Comparison of ENCODE assay signal across 25 cellular contexts in genomic region chr6:122248844-122249243, GRCh38.
DNase-seq lines count a peak whose midpoint lies in the region; ATAC-seq, FAIRE-seq and TF ChIP-seq lines count a peak whose summit lies in the region.
"Had no signal": no experiment of that assay in that cellular context is flagged by ENCODE, and none has a peak within 500 bp of the region (broad histone marks: within the 10 kb centered on the region; RNA-seq: fewer than 3 reads in every experiment).

No MANE protein-coding gene starts in this region.

- no peak overlapping the region for H2AFZ ChIP-seq in HepG2 (ENCODE audit: low read length)
- H2AFZ ChIP-seq in PC-9 = 0 out of 2 replicates have a peak overlapping the region, but pooled peaks have one; percentile 2

- DNase-seq in HepG2 (ENCODE audit: low spot score) (no peak), right lobe of liver (no peak), PC-9 (no peak), kidney tubule cell (ENCODE audit: low spot score) (no peak)
- DNase-seq in stimulated activated effector memory CD8-positive, alpha-beta T cell treated with anti-CD3 and anti-CD28 coated beads, Interleukin-12 subunit alpha, Interleukin-12 subunit beta, amount 100 ng/mL, for 72 hours (ENCODE audit: low spot score in 2 of 2) = no peak
- DNase-seq: ACHN; BE2C; C1 segment of cervical spinal cord; CD4-positive, alpha-beta memory T cell; CD4-positive, CD25-positive, alpha-beta regulatory T cell; CD8-positive, alpha-beta memory T cell; COR-L47; DMS 273 treated with DMSO at 0.1 percent for 48 hours; DMS153; DMS53; DMS79; DND-41; EL; GDM1 had no signal

- H3F3A ChIP-seq in PC-9 (ENCODE audit: insufficient read depth, low read depth) = no peaks in the 10 kb centered on the region

- H3K4me3 ChIP-seq in HepG2 (replicated peaks in 1 of 3; ENCODE audit: insufficient read depth in 1 of 3, low read depth in 2 of 3, low read length in 3 of 3) = no peak overlapping the region
- no peak overlapping the region for H3K4me3 ChIP-seq in right lobe of liver
- no peak overlapping the region for H3K4me3 ChIP-seq in PC-9
- H3K4me3 ChIP-seq: BLaER1, GM12878 had no signal

- in situ Hi-C loops in HepG2 (cut with HindIII; ENCODE audit: extremely low pct_ligation_motif_present, low pct_unique_long_range_greater_than_20kb) = no loop called here

- TF ChIP-seq CTCF in HepG2 (CRISPR knock-in tag; IDR thresholded peaks at IDR 0.05) = no peak
- TF ChIP-seq CTCF in right lobe of liver (IDR thresholded peaks at IDR 0.05) = no peak
- no peak for TF ChIP-seq CTCF in PC-9 (conservative IDR thresholded peaks at IDR 0.05)

- no peak overlapping the region for H3K4me3 Mint-ChIP-seq in stimulated activated effector memory CD8-positive, alpha-beta T cell treated with anti-CD3 and anti-CD28 coated beads, Interleukin-12 subunit alpha, Interleukin-12 subunit beta, amount 100 ng/mL, for 72 hours
- H3K4me3 Mint-ChIP-seq: CD14-positive monocyte; CD4-positive, alpha-beta memory T cell; CD4-positive, CD25-positive, alpha-beta regulatory T cell; CD8-positive, alpha-beta memory T cell had no signal

- TF ChIP-seq POLR2A in HepG2 (IDR thresholded peaks at IDR 0.05; ENCODE audit: insufficient read depth in 1 of 2, low read depth in 2 of 2, low read length in 2 of 2) (no peak), right lobe of liver (IDR thresholded peaks at IDR 0.05) (no peak)

- H3K79me2 ChIP-seq in HepG2 (ENCODE audit: insufficient read depth, low read length) = no peaks in the 10 kb centered on the region
- no peaks in the 10 kb centered on the region for H3K79me2 ChIP-seq in PC-9 (ENCODE audit: low read depth)

- CTCF ChIA-PET in HepG2 (lab: Yijun Ruan, JAX; ENCODE audit: low intra/inter-chr PET ratio, low total read pairs) = no interaction called here
- CTCF ChIA-PET in PC-9 (lab: Charles Lee) = no interaction called here

- peaks cover 11% of the 10 kb centered on the region for H3K9me3 Mint-ChIP-seq in stimulated activated effector memory CD8-positive, alpha-beta T cell treated with anti-CD3 and anti-CD28 coated beads, Interleukin-12 subunit alpha, Interleukin-12 subunit beta, amount 100 ng/mL, for 72 hours

- ATAC-seq in HepG2 (no peak), right lobe of liver (no peak)
- ATAC-seq in stimulated activated effector memory CD8-positive, alpha-beta T cell treated with anti-CD3 and anti-CD28 coated beads, Interleukin-12 subunit alpha, Interleukin-12 subunit beta, amount 100 ng/mL, for 72 hours = no peak
- ATAC-seq: GM12878 had no signal

- no peaks in the 10 kb centered on the region for H3K27me3 ChIP-seq in HepG2 (ENCODE audit: control insufficient read depth in 1 of 2, insufficient read depth in 2 of 2, low read length in 2 of 2)
- H3K27me3 ChIP-seq in right lobe of liver = no peaks in the 10 kb centered on the region
- no peaks in the 10 kb centered on the region for H3K27me3 ChIP-seq in PC-9 (ENCODE audit: insufficient read depth, low read depth)
- H3K27me3 ChIP-seq: BE2C, BLaER1 had no signal

- H3K9me3 ChIP-seq in HepG2 (ENCODE audit: low read length) (0 out of 2 replicates have a peak, but pooled peaks cover 2% of the 10 kb centered on the region), right lobe of liver (peaks cover 0 to 2% (median 0%) of the 10 kb centered on the region in 4 donors), PC-9 (ENCODE audit: insufficient read depth, low read depth) (no peaks in the 10 kb centered on the region; the same call in 1 of the 2 replicates)
- H3K9me3 ChIP-seq: BE2C had no signal

- H3K4me1 Mint-ChIP-seq in stimulated activated effector memory CD8-positive, alpha-beta T cell treated with anti-CD3 and anti-CD28 coated beads, Interleukin-12 subunit alpha, Interleukin-12 subunit beta, amount 100 ng/mL, for 72 hours = no peaks in the 10 kb centered on the region
- H3K4me1 Mint-ChIP-seq: CD14-positive monocyte; CD4-positive, alpha-beta memory T cell; CD4-positive, CD25-positive, alpha-beta regulatory T cell; CD8-positive, alpha-beta memory T cell had no signal

- no peaks in the 10 kb centered on the region for H3K4me1 ChIP-seq in HepG2 (ENCODE audit: insufficient read depth, low read length)
- no peaks in the 10 kb centered on the region for H3K4me1 ChIP-seq in right lobe of liver
- H3K4me1 ChIP-seq in PC-9 (replicated peaks; ENCODE audit: insufficient read depth) = no peaks in the 10 kb centered on the region
- H3K4me1 ChIP-seq: BE2C, BLaER1 had no signal

- intact Hi-C loops in HepG2 (cut with micrococcal nuclease; ENCODE audit: unreplicated experiment) (no loop called here), right lobe of liver (cut with DNase I) (no loop called here), PC-9 (cut with micrococcal nuclease; ENCODE audit: unreplicated experiment) (no loop called here)

- TF ChIP-seq RAD21 in HepG2 (CRISPR knock-in tag; IDR thresholded peaks at IDR 0.05) = no peak

- H3K4me2 ChIP-seq in HepG2 (ENCODE audit: low read depth, low read length) = no peak overlapping the region
- H3K4me2 ChIP-seq in PC-9 = no peak overlapping the region
- H3K4me2 ChIP-seq: BLaER1 had no signal

- H3K27ac ChIP-seq in HepG2 (ENCODE audit: extremely low read length, insufficient read depth, low read length) (no peak overlapping the region), right lobe of liver (no peak overlapping the region), PC-9 (no peak overlapping the region)
- H3K27ac ChIP-seq: 22Rv1, BLaER1 had no signal

- no peak overlapping the region for H3K9ac ChIP-seq in HepG2 (ENCODE audit: insufficient read depth, low read depth, low read length)
- H3K9ac ChIP-seq: BLaER1 had no signal

- no peaks in the 10 kb centered on the region for H3K36me3 ChIP-seq in HepG2 (replicated peaks in 1 of 2; ENCODE audit: control insufficient read depth in 1 of 2, insufficient read depth in 2 of 2, low read length in 2 of 2)
- H3K36me3 ChIP-seq in right lobe of liver = no peaks in the 10 kb centered on the region
- no peaks in the 10 kb centered on the region for H3K36me3 ChIP-seq in PC-9 (ENCODE audit: low read depth)
- H3K36me3 ChIP-seq: BE2C, BLaER1 had no signal

- no peak for TF ChIP-seq EP300 in HepG2 (IDR thresholded peaks at IDR 0.05; ENCODE audit: low read depth in 2 of 2, low read length in 2 of 2)
- TF ChIP-seq EP300 in HepG2 (CRISPR knock-in tag; IDR thresholded peaks at IDR 0.05; ENCODE audit: borderline replicate concordance) = no peak

- BruUV-seq in HepG2 (replicated peaks; lab: Mats Ljungman, UMichigan) = no TSS peak
- BruUV-seq in PC-9 (replicated peaks; lab: Mats Ljungman, UMichigan) = no TSS peak

- POLR2A ChIA-PET in HepG2 (lab: Yijun Ruan, JAX) = no interaction called here
- POLR2A ChIA-PET in PC-9 (lab: Charles Lee; ENCODE audit: unreplicated experiment) = no interaction called here

- no peaks in the 10 kb centered on the region for H4K20me1 ChIP-seq in HepG2 (ENCODE audit: insufficient read depth, low read length)
- H4K20me1 ChIP-seq in PC-9 (ENCODE audit: insufficient read depth) = no peaks in the 10 kb centered on the region
- H4K20me1 ChIP-seq: BLaER1 had no signal

- no peak overlapping the region for H3K27ac Mint-ChIP-seq in stimulated activated effector memory CD8-positive, alpha-beta T cell treated with anti-CD3 and anti-CD28 coated beads, Interleukin-12 subunit alpha, Interleukin-12 subunit beta, amount 100 ng/mL, for 72 hours
- H3K27ac Mint-ChIP-seq: CD14-positive monocyte; CD4-positive, alpha-beta memory T cell; CD4-positive, CD25-positive, alpha-beta regulatory T cell; CD8-positive, alpha-beta memory T cell had no signal

- 0 out of 2 replicates have a peak, but pooled peaks cover 4% of the 10 kb centered on the region for H3K9me2 ChIP-seq in PC-9 (ENCODE audit: insufficient read depth)

- WGBS in HepG2 (ENCODE audit: low lambda C conversion rate) = 4% methylated on average over 1 of the region's 1 CpG
- WGBS in right lobe of liver (ENCODE audit: insufficient coverage, low coverage, low lambda C conversion rate, missing lambda C conversion rate) = 40% methylated on average over 1 of the region's 1 CpG

- FAIRE-seq in HepG2 (lab: Jason Lieb, UNC) = no peak
- FAIRE-seq: GM12878, GM12892, GM18507 had no signal

- no peaks in the 10 kb centered on the region for H3K36me3 Mint-ChIP-seq in stimulated activated effector memory CD8-positive, alpha-beta T cell treated with anti-CD3 and anti-CD28 coated beads, Interleukin-12 subunit alpha, Interleukin-12 subunit beta, amount 100 ng/mL, for 72 hours
- H3K36me3 Mint-ChIP-seq: CD14-positive monocyte; CD4-positive, alpha-beta memory T cell; CD4-positive, CD25-positive, alpha-beta regulatory T cell; CD8-positive, alpha-beta memory T cell had no signal

TF ChIP-seq in HepG2, 621 proteins besides CTCF, POLR2A, EP300 and RAD21:
- TF ChIP-seq FOXC1 (CRISPR knock-in tag; IDR thresholded peaks at IDR 0.05; ENCODE audit: borderline replicate concordance) (no peak), MAFF (IDR thresholded peaks at IDR 0.05; ENCODE audit: low read depth, low read length) (peak; percentile 83), MAFK (conservative IDR thresholded peaks at IDR 0.05 in 1 of 2, IDR thresholded peaks at IDR 0.05 in 1 of 2; ENCODE audit: low read length in 2 of 2) (peak; percentile 67 to 88)
TF ChIP-seq in HepG2: peak in this region for 2.
